9 cellular contexts compared by ENCODE assay signal in genomic region chr3:167380004-167380689, GRCh38. TPM values are rescaled to one million over a fixed set of nuclear protein-coding genes. Genes with fewer than 3 reads are reported as not detected.
DNase-seq lines count a peak whose midpoint lies in the region; ATAC-seq and TF ChIP-seq lines count a peak whose summit lies in the region.
"Had no signal": no experiment of that assay in that cellular context is flagged by ENCODE, and none has a peak within 500 bp of the region (broad histone marks: within the 10 kb centered on the region; RNA-seq: fewer than 3 reads in every experiment).

Gene ZBBX (minus strand): TSS chr3:167380297. CDS start chr3:167372901, 7,396 bp downstream.

- no peak within 1 kb of the TSS for H3K27ac ChIP-seq in right lobe of liver

- TF ChIP-seq CTCF in BE2C (IDR thresholded peaks at IDR 0.05; ENCODE audit: low read depth, low read length) (peak; percentile 93), right lobe of liver (IDR thresholded peaks at IDR 0.05) (peak; percentile 90 to 96 (median 94))

- no peaks in the 10 kb centered on the region for H3K9me3 ChIP-seq in BE2C
- H3K9me3 ChIP-seq in right lobe of liver: no peaks in the 10 kb centered on the region

- intact Hi-C loops in right lobe of liver (cut with DNase I): no loop called here

- H3K9me3 Mint-ChIP-seq in activated CD4-positive, alpha-beta T cell treated with anti-CD3 and anti-CD28 coated beads, Interleukin-2, amount 10 ng/mL, durations not matched to agents 7 days and 5 days: no peaks in the 10 kb centered on the region

- H3K27me3 ChIP-seq in BE2C (peaks cover 3% of the 10 kb centered on the region; the same call in 1 of the 2 replicates), right lobe of liver (no peaks in the 10 kb centered on the region)

- peaks cover 12% of the 10 kb centered on the region for H3K27me3 Mint-ChIP-seq in activated CD4-positive, alpha-beta T cell treated with anti-CD3 and anti-CD28 coated beads, Interleukin-2, amount 10 ng/mL, durations not matched to agents 7 days and 5 days

- peak within 1 kb of the TSS; percentile 69 for H3K4me3 Mint-ChIP-seq in activated CD4-positive, alpha-beta T cell treated with anti-CD3 and anti-CD28 coated beads, Interleukin-2, amount 10 ng/mL, durations not matched to agents 7 days and 5 days

- peaks cover 10% of the 10 kb centered on the region for H3K4me1 Mint-ChIP-seq in activated CD4-positive, alpha-beta T cell treated with anti-CD3 and anti-CD28 coated beads, Interleukin-2, amount 10 ng/mL, durations not matched to agents 7 days and 5 days

- H3K27ac Mint-ChIP-seq in activated CD4-positive, alpha-beta T cell treated with anti-CD3 and anti-CD28 coated beads, Interleukin-2, amount 10 ng/mL, durations not matched to agents 7 days and 5 days: no peak within 1 kb of the TSS

- POLR2A ChIA-PET in activated CD4-positive, alpha-beta T cell treated with anti-CD3 and anti-CD28 coated beads, Interleukin-2, amount 10 ng/mL, durations not matched to agents 7 days and 5 days (lab: Charles Lee): no interaction called here

- TF ChIP-seq POLR2A in right lobe of liver (IDR thresholded peaks at IDR 0.05): no peak

- CTCF ChIA-PET in activated CD4-positive, alpha-beta T cell treated with anti-CD3 and anti-CD28 coated beads, Interleukin-2, amount 10 ng/mL, durations not matched to agents 7 days and 5 days (lab: Charles Lee): interaction anchor here (0.5 to 1.5 kb wide), 9 partner anchors 9 to 502 kb away, joined by 3 to 12 read pairs (median 4); partner anchors contain the start of gene SERPINI1

- ATAC-seq in GM19351 (IDR thresholded peaks at IDR 0.05; ENCODE audit: unreplicated experiment) (peak; percentile 100), HG03469 (IDR thresholded peaks at IDR 0.05; ENCODE audit: unreplicated experiment) (peak; percentile 99), right lobe of liver (peak; percentile 99 to 100 (median 100))

- no peaks in the 10 kb centered on the region for H3K36me3 ChIP-seq in BE2C
- H3K36me3 ChIP-seq in right lobe of liver: no peaks in the 10 kb centered on the region

- H3K4me1 ChIP-seq in BE2C (no peaks in the 10 kb centered on the region), right lobe of liver (no peaks in the 10 kb centered on the region)

- H3K4me3 ChIP-seq in BE2C (ENCODE audit: low read depth, low read length): peak within 1 kb of the TSS; percentile 61
- H3K4me3 ChIP-seq in right lobe of liver: peak within 1 kb of the TSS; percentile 11 to 39 (median 32)

- no peaks in the 10 kb centered on the region for H3K36me3 Mint-ChIP-seq in activated CD4-positive, alpha-beta T cell treated with anti-CD3 and anti-CD28 coated beads, Interleukin-2, amount 10 ng/mL, durations not matched to agents 7 days and 5 days (ENCODE audit: low read depth)

- 1% methylated on average over 18 of the region's 28 CpGs for WGBS in right lobe of liver (ENCODE audit: insufficient coverage, low coverage, low lambda C conversion rate, missing lambda C conversion rate)

- DNase-seq in BE2C (peak; percentile 87), NCI-H526 (lab: John Stamatoyannopoulos, UW) (peak; percentile 77 to 90), dermis microvascular lymphatic vessel endothelial cell (ENCODE audit: low read depth in 2 of 2) (peak; percentile 48 to 75), right lobe of liver (peak; percentile 82 to 89 (median 85))
- DNase-seq in activated CD4-positive, alpha-beta T cell treated with anti-CD3 and anti-CD28 coated beads, Interleukin-2, amount 10 ng/mL, durations not matched to agents 7 days and 5 days: peak; percentile 88
- DNase-seq in stimulated activated CD4-positive, alpha-beta T cell treated with anti-CD3 and anti-CD28 coated beads, Interleukin-4, amount 100 ng/mL, for 4 hours: peak; percentile 74 to 75

RNA-seq across cellular contexts. Expression of gene ZBBX, which starts in this region (rescaled TPM):
- not detected for polyA plus RNA-seq in BE2C (2012; ENCODE audit: insufficient read depth, insufficient read length, low read depth)
- not detected for total RNA-seq in activated CD4-positive, alpha-beta T cell treated with anti-CD3 and anti-CD28 coated beads, Interleukin-2, amount 10 ng/mL, durations not matched to agents 7 days and 5 days
- total RNA-seq in dermis microvascular lymphatic vessel endothelial cell (0.13 TPM in 1 of 2 replicates, not detected in the other), right lobe of liver (not detected)
- total RNA-seq: activated CD8-positive, alpha-beta memory T cell treated with anti-CD3 and anti-CD28 coated beads for 36 hours had no signal

Comparison
In these comparisons a context has a peak if more than half of its experiments do, and no peak if none do; other contexts are left out.
1. Peak in DNase-seq in activated CD4-positive, alpha-beta T cell treated with anti-CD3 and anti-CD28 coated beads, Interleukin-2, amount 10 ng/mL, durations not matched to agents 7 days and 5 days; RNA of the gene not detected or under 1 TPM.
2. Peak in DNase-seq in dermis microvascular lymphatic vessel endothelial cell; RNA of the gene not detected or under 1 TPM.
3. Peak in DNase-seq, ATAC-seq and H3K4me3 ChIP-seq in right lobe of liver; RNA of the gene not detected or under 1 TPM.